8 cellular contexts compared by ENCODE assay signal in the genomic region with DNA sequence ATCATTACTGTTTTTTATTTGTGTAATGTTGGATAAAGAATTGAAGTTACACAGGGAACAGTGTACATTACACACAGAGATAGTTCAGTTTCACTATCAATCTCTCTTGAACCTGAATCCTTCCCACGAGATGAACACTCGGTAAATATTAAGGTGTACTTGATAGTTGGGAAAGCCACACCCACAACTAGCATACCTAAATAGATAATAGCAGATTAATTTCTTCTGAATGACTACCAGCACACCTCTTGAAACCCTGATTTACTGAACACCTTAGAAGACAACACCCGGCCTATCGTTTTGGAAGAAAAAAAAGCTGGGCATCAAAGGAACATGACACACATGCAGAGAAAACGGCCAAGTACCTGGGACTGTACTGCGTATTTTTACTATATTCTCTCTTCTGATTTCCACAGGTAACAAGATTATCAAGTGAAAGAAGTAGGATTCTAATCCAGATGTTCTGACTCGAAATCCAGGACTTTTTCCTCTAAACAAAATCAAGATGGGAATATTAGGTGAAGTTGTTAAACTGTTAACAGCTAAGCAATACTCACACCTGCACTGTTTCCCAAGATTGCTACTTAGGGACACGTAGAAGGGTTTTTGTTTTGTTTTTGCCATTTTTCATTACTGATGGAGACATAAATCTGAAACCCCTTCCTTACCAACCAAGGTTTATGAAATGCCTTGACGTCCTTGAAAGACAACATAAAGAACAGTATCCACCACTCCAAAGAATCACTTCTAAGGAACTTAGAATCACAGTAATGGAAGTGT. TPM values are rescaled to one million over a fixed set of nuclear protein-coding genes. Genes with fewer than 3 reads are reported as not detected.
DNase-seq lines count a peak whose midpoint lies in the region; ATAC-seq, FAIRE-seq and TF ChIP-seq lines count a peak whose summit lies in the region.

No MANE protein-coding gene starts in this region.

- TF ChIP-seq CTCF in AG04450 (IDR thresholded peaks at IDR 0.05; ENCODE audit: low read depth, low read length) (no peak), bronchial epithelial cell (IDR thresholded peaks at IDR 0.05; ENCODE audit: insufficient read depth, low read length, severe bottlenecking) (no peak), vagina (IDR thresholded peaks at IDR 0.05) (no peak)

- CTCF ChIA-PET in AG04450 (lab: Charles Lee), result interaction anchor here (1.4 kb wide), 1 partner anchor 374 kb away, joined by 5 read pairs; no protein-coding TSS in a partner anchor

- no peak for ATAC-seq in GM18519 (IDR thresholded peaks at IDR 0.05; ENCODE audit: low FRiP score, unreplicated experiment)
- ATAC-seq in HG03432 (IDR thresholded peaks at IDR 0.05; ENCODE audit: unreplicated experiment), result no peak

- no peak overlapping the region for H2BK15ac ChIP-seq in mesendoderm (replicated peaks; ENCODE audit: low read depth)

- no peak overlapping the region for H2AK5ac ChIP-seq in mesendoderm (ENCODE audit: low read length)

- no peak overlapping the region for H2BK120ac ChIP-seq in mesendoderm (ENCODE audit: low read depth, low read length)

- intact Hi-C loops in vagina (cut with DNase I), result no loop called here

- no peak overlapping the region for H3K23ac ChIP-seq in mesendoderm (ENCODE audit: low read length)

- H3K4me1 ChIP-seq in mesendoderm (ENCODE audit: control insufficient read depth, low read depth, low read length) (no peaks in the 10 kb centered on the region), vagina (peaks cover 20% of the 10 kb centered on the region)

- no CpG with 5 or more reads among the region's 9 CpGs for whole genome bisulfite sequencing in mesendoderm (ENCODE audit: extremely low coverage, insufficient coverage, low lambda C conversion rate)

- no peak overlapping the region for H4K5ac ChIP-seq in mesendoderm (ENCODE audit: low read length)

- DNase-seq in AG04450 (ENCODE audit: low read depth, low spot score) (no peak), bronchial epithelial cell (ENCODE audit: low read depth) (peak; percentile 51), mesendoderm (no peak), vagina (ENCODE audit: extremely low spot score in 2 of 2) (no peak)
- DNase-seq in Jurkat, Clone E6-1 (ENCODE audit: low read depth, low spot score), result no peak
- DNase-seq in effector CD8-positive, alpha-beta T cell (lab: John Stamatoyannopoulos, UW), result no peak

- H3K27me3 ChIP-seq in AG04450 (ENCODE audit: control insufficient read depth, insufficient read depth, low read length), result peaks cover 11% of the 10 kb centered on the region
- no peaks in the 10 kb centered on the region for H3K27me3 ChIP-seq in bronchial epithelial cell (ENCODE audit: control insufficient read depth, insufficient read depth, low read length)
- H3K27me3 ChIP-seq in mesendoderm (ENCODE audit: insufficient read depth, low read length, poor library complexity), result no peaks in the 10 kb centered on the region
- no peaks in the 10 kb centered on the region for H3K27me3 ChIP-seq in vagina

- H3K4me3 ChIP-seq in AG04450 (ENCODE audit: low read depth, low read length) (peak overlapping the region; percentile 100), bronchial epithelial cell (ENCODE audit: low read depth, low read length) (peak overlapping the region; percentile 97), mesendoderm (ENCODE audit: low read length) (peak overlapping the region; percentile 99), vagina (peak overlapping the region; percentile 82 to 87)
- H3K4me3 ChIP-seq in Jurkat, Clone E6-1 (ENCODE audit: low read length), result peak overlapping the region; percentile 99

- peaks cover 37% of the 10 kb centered on the region for H3K79me2 ChIP-seq in mesendoderm (ENCODE audit: control insufficient read depth, insufficient read depth, low read length)

- no peak overlapping the region for H4K8ac ChIP-seq in mesendoderm (ENCODE audit: low read depth, low read length)

- peaks cover 3% of the 10 kb centered on the region for H3K79me1 ChIP-seq in mesendoderm (ENCODE audit: low read length)

- H3K36me3 ChIP-seq in bronchial epithelial cell (ENCODE audit: control insufficient read depth, insufficient read depth, low read length), result no peaks in the 10 kb centered on the region
- H3K36me3 ChIP-seq in mesendoderm (ENCODE audit: control insufficient read depth, insufficient read depth, low read length), result no peaks in the 10 kb centered on the region
- no peaks in the 10 kb centered on the region for H3K36me3 ChIP-seq in vagina

- no peak overlapping the region for H3K27ac ChIP-seq in AG04450 (ENCODE audit: low read depth, low read length)
- H3K27ac ChIP-seq in mesendoderm (ENCODE audit: low read depth, low read length), result no peak overlapping the region
- peak overlapping the region; percentile 88 for H3K27ac ChIP-seq in vagina

- H3K9ac ChIP-seq in mesendoderm (ENCODE audit: low read length), result peak overlapping the region; percentile 94

- FAIRE-seq in bronchial epithelial cell (lab: Jason Lieb, UNC), result no peak

- no peak overlapping the region for H2BK5ac ChIP-seq in mesendoderm (ENCODE audit: low read length)

- POLR2A ChIA-PET in AG04450 (lab: Yijun Ruan, JAX), result interaction anchor here (0.6 kb wide), 1 partner anchor 299 kb away, joined by 3 read pairs; no protein-coding TSS in a partner anchor

- no peak overlapping the region for H3K4ac ChIP-seq in mesendoderm (ENCODE audit: low read depth, low read length)

- H3K18ac ChIP-seq in mesendoderm (ENCODE audit: low read length), result no peak overlapping the region

- H3K9me3 ChIP-seq in AG04450 (ENCODE audit: control insufficient read depth, insufficient read depth, low read length) (peaks cover 3% of the 10 kb centered on the region), vagina (no peaks in the 10 kb centered on the region)

- H3K4me2 ChIP-seq in mesendoderm (ENCODE audit: low read length), result peak overlapping the region; percentile 28

- no peak for TF ChIP-seq POLR2A in vagina (IDR thresholded peaks at IDR 0.05)

- H3K56ac ChIP-seq in mesendoderm (ENCODE audit: low read length), result peak overlapping the region; percentile 98

RNA-seq across cellular contexts. Expression of gene CCDC186, which starts 1.0 kb away (rescaled TPM):
- polyA plus RNA-seq in AG04450 (2011; rRNA removed), result 5.8 and 9.6 TPM in 2 replicates
- 3.7 and 7.7 TPM in 2 replicates for polyA minus RNA-seq in AG04450 (2011; rRNA and poly(A)+ RNA removed)
- 5.6 TPM for polyA plus RNA-seq in Jurkat, Clone E6-1 (2012; ENCODE audit: insufficient read depth, insufficient read length)
- 21.6 and 22.4 TPM in 2 replicates for total RNA-seq in bronchial epithelial cell
- 13.7 TPM for polyA plus RNA-seq in mesendoderm (2013, experiment 1 of 2)
- polyA plus RNA-seq in mesendoderm (2013, experiment 2 of 2), result 13.4 TPM
- total RNA-seq in vagina, result 25.5 TPM

RNA-seq across cellular contexts. Expression of gene TDRD1, which starts 6.2 kb away (rescaled TPM):
- polyA plus RNA-seq in AG04450 (2011; rRNA removed), result not detected in 2 replicates
- polyA minus RNA-seq in AG04450 (2011; rRNA and poly(A)+ RNA removed), result not detected in 2 replicates
- polyA plus RNA-seq in Jurkat, Clone E6-1 (2012; ENCODE audit: insufficient read depth, insufficient read length), result not detected
- total RNA-seq in bronchial epithelial cell, result 1.8 and 2.1 TPM in 2 replicates
- polyA plus RNA-seq in mesendoderm (2013, experiment 1 of 2), result 0.60 TPM
- polyA plus RNA-seq in mesendoderm (2013, experiment 2 of 2), result 0.63 TPM
- total RNA-seq in vagina, result not detected
